In the genomic region with DNA sequence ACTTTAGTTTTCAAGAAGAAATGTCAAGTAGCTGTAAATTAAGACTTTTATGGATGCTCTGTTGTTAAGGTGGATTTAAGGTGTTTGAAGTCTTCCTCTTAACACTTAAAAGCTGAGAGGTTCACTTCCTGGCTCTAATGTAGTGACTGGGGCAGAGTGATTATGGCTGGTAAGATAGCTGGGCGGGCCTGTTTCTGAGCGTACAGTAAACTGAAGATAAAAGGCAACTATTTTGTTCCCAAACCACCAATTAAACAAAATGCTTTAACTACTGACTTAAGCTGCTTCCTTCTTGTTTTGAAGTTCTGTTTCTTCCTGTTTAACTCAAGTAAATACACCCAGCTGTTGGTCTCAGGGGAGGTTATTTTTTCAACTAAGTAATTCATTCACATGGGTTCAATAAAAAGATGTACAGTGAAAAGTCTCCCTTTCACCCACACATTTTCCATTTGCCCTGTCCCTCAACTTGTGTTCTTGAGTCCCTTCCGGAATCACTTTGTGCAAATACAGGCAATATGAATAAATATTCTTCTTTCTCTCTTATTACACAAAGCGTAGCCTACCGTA, we compare ENCODE assay signal across 24 cellular contexts. TPM values are rescaled to one million over a fixed set of nuclear protein-coding genes. Genes with fewer than 3 reads are reported as not detected.
DNase-seq lines count a peak whose midpoint lies in the region; ATAC-seq, FAIRE-seq and TF ChIP-seq lines count a peak whose summit lies in the region.
"Had no signal": no experiment of that assay in that cellular context is flagged by ENCODE, and none has a peak within 500 bp of the region (broad histone marks: within the 10 kb centered on the region; RNA-seq: fewer than 3 reads in every experiment).

No MANE protein-coding gene starts in this region.

- no peak for TF ChIP-seq CTCF in left ventricle myocardium inferior (IDR thresholded peaks at IDR 0.05; ENCODE audit: borderline replicate concordance)
- TF ChIP-seq CTCF in heart right ventricle (IDR thresholded peaks at IDR 0.05), result no peak
- TF ChIP-seq CTCF in GM12878 (IDR thresholded peaks at IDR 0.05 in 2 of 3, conservative IDR thresholded peaks at IDR 0.05 in 1 of 3; ENCODE audit: control insufficient read depth in 2 of 3, extremely low read depth in 1 of 3, insufficient read depth in 1 of 3, low read depth in 3 of 3, low read length in 3 of 3), result no peak
- no peak for TF ChIP-seq CTCF in uterus (IDR thresholded peaks at IDR 0.05)

- H3K9me3 ChIP-seq in left ventricle myocardium inferior (replicated peaks) (no peaks in the 10 kb centered on the region), heart right ventricle (no peaks in the 10 kb centered on the region), GM12878 (replicated peaks; ENCODE audit: control insufficient read depth, insufficient read depth, low read length) (no peaks in the 10 kb centered on the region), uterus (no peaks in the 10 kb centered on the region), SJCRH30 (replicated peaks) (no peaks in the 10 kb centered on the region)
- H3K9me3 ChIP-seq: psoas muscle had no signal

- H3K79me2 ChIP-seq in GM12878 (ENCODE audit: control insufficient read depth, insufficient read depth, low read length), result no peaks in the 10 kb centered on the region
- no peaks in the 10 kb centered on the region for H3K79me2 ChIP-seq in mesendoderm (ENCODE audit: control insufficient read depth, insufficient read depth, low read length)

- H4K20me1 ChIP-seq in GM12878 (ENCODE audit: control insufficient read depth, insufficient read depth), result no peaks in the 10 kb centered on the region

- TF ChIP-seq POLR2A in GM12878 (IDR thresholded peaks at IDR 0.05; ENCODE audit: low read depth, low read length) (no peak), uterus (IDR thresholded peaks at IDR 0.05) (no peak)

- H3K27me3 ChIP-seq in left ventricle myocardium inferior (ENCODE audit: low read depth), result no peaks in the 10 kb centered on the region
- H3K27me3 ChIP-seq in heart right ventricle, result no peaks in the 10 kb centered on the region
- H3K27me3 ChIP-seq in GM12878 (replicated peaks in 1 of 2; ENCODE audit: control insufficient read depth in 2 of 2, insufficient read depth in 2 of 2, low read length in 1 of 2), result no peaks in the 10 kb centered on the region
- no peaks in the 10 kb centered on the region for H3K27me3 ChIP-seq in mesendoderm (ENCODE audit: insufficient read depth, low read length, poor library complexity)
- no peaks in the 10 kb centered on the region for H3K27me3 ChIP-seq in uterus
- H3K27me3 ChIP-seq in SJCRH30, result no peaks in the 10 kb centered on the region

- POLR2A ChIA-PET in GM12878 (lab: Charles Lee), result no interaction called here

- H3K4me3 ChIP-seq in left ventricle myocardium inferior (no peak overlapping the region), heart right ventricle (no peak overlapping the region), GM12878 (no peak overlapping the region), mesendoderm (ENCODE audit: low read length) (no peak overlapping the region), uterus (no peak overlapping the region), SJCRH30 (no peak overlapping the region)
- H3K4me3 ChIP-seq: psoas muscle, skin epidermis had no signal

- no peak overlapping the region for H2BK15ac ChIP-seq in mesendoderm (replicated peaks; ENCODE audit: low read depth)

- DNase-seq in left ventricle myocardium inferior (no peak), heart right ventricle (no peak), GM12878 (ENCODE audit: low read depth, low spot score) (no peak), mesendoderm (peak; percentile 25), uterus (no peak), cerebellar nuclear complex (lab: John Stamatoyannopoulos, UW) (no peak), SJCRH30 (no peak)
- no peak for DNase-seq in stimulated activated naive CD8-positive, alpha-beta T cell treated with anti-CD3 and anti-CD28 coated beads, Interleukin-15, Interleukin-2, amounts not matched to agents 100 U/mL and 50 U/mL, for 24 hours
- DNase-seq: effector memory CD8-positive, alpha-beta T cell; head of caudate nucleus; mammary epithelial cell; NCI-H146; NCI-H2171 treated with DMSO at 0.1 percent for 48 hours; psoas muscle; stimulated activated CD4-positive, alpha-beta T cell treated with anti-CD3 and anti-CD28 coated beads, Interleukin-4, amount 100 ng/mL, for 24 hours had no signal

- H2AK5ac ChIP-seq in mesendoderm (ENCODE audit: low read length), result no peak overlapping the region

- no peak overlapping the region for H4K5ac ChIP-seq in mesendoderm (ENCODE audit: low read length)

- CTCF ChIA-PET in GM12878 (lab: Yijun Ruan, JAX), result no interaction called here

- peaks cover 32% of the 10 kb centered on the region for H3K4me1 ChIP-seq in left ventricle myocardium inferior
- peaks cover 0 to 28% (median 17%) of the 10 kb centered on the region in 9 donors for H3K4me1 ChIP-seq in heart right ventricle
- H3K4me1 ChIP-seq in GM12878 (ENCODE audit: control insufficient read depth, insufficient read depth, low read length), result peaks cover 4% of the 10 kb centered on the region; the same call in 1 of the 2 replicates
- no peaks in the 10 kb centered on the region for H3K4me1 ChIP-seq in mesendoderm (ENCODE audit: control insufficient read depth, low read depth, low read length)
- peaks cover 0 to 4% of the 10 kb centered on the region in 2 donors for H3K4me1 ChIP-seq in uterus
- H3K4me1 ChIP-seq in SJCRH30, result peaks cover 35% of the 10 kb centered on the region
- H3K4me1 ChIP-seq: psoas muscle had no signal

- no peak for TF ChIP-seq EP300 in GM12878 (IDR thresholded peaks at IDR 0.05; ENCODE audit: borderline replicate concordance in 1 of 2, control insufficient read depth in 1 of 2, low read depth in 2 of 2, low read length in 2 of 2)

- no peak for ATAC-seq in heart right ventricle
- ATAC-seq in GM12878, result 0 out of 3 replicates have a peak, but pooled peaks have one; percentile 34
- no peak for ATAC-seq in stimulated activated naive CD8-positive, alpha-beta T cell treated with anti-CD3 and anti-CD28 coated beads, Interleukin-15, Interleukin-2, amounts not matched to agents 100 U/mL and 50 U/mL, for 24 hours
- ATAC-seq: activated CD4-positive, CD25-positive, alpha-beta regulatory T cell treated with anti-CD3 and anti-CD28 coated beads, Interleukin-2, amount 50 U/mL, for 24 hours; activated naive CD4-positive, alpha-beta T cell treated with anti-CD3 and anti-CD28 coated beads, Interleukin-2, amount 50 U/mL, for 72 hours; effector memory CD8-positive, alpha-beta T cell; Panc1; psoas muscle had no signal

- H3K9ac ChIP-seq in GM12878 (ENCODE audit: control insufficient read depth, insufficient read depth, low read length) (no peak overlapping the region), mesendoderm (ENCODE audit: low read length) (no peak overlapping the region)

- H3K36me3 ChIP-seq in left ventricle myocardium inferior (no peaks in the 10 kb centered on the region), heart right ventricle (no peaks in the 10 kb centered on the region), GM12878 (ENCODE audit: control insufficient read depth in 2 of 2, insufficient read depth in 2 of 2, low read length in 1 of 2) (no peaks in the 10 kb centered on the region), mesendoderm (ENCODE audit: control insufficient read depth, insufficient read depth, low read length) (no peaks in the 10 kb centered on the region), uterus (no peaks in the 10 kb centered on the region), SJCRH30 (no peaks in the 10 kb centered on the region)

- H3K56ac ChIP-seq in mesendoderm (ENCODE audit: low read length), result no peak overlapping the region

- no peak overlapping the region for H3K4me2 ChIP-seq in GM12878 (ENCODE audit: control insufficient read depth, insufficient read depth)
- H3K4me2 ChIP-seq in mesendoderm (ENCODE audit: low read length), result no peak overlapping the region

- intact Hi-C loops in left ventricle myocardium inferior (cut with micrococcal nuclease) (no loop called here), heart right ventricle (cut with DNase I) (no loop called here), GM12878 (cut with micrococcal nuclease; ENCODE audit: unreplicated experiment) (no loop called here), uterus (cut with DNase I; ENCODE audit: low total_unique reads) (no loop called here)

- FAIRE-seq in GM12878 (lab: Jason Lieb, UNC), result no peak
- FAIRE-seq: astrocyte had no signal

- in situ Hi-C loops in GM12878 (cut with MboI), result no loop called here

- 78% methylated on average over 5 of the region's 5 CpGs for WGBS in heart right ventricle, 2 donors
- 75% methylated on average over 5 of the region's 5 CpGs for WGBS in GM12878 (ENCODE audit: insufficient coverage, insufficient replicate concordance, low lambda C conversion rate, missing lambda C conversion rate)
- WGBS in mesendoderm (ENCODE audit: extremely low coverage, insufficient coverage, low lambda C conversion rate), result no CpG with 5 or more reads among the region's 5 CpGs

- no peak overlapping the region for H4K8ac ChIP-seq in mesendoderm (ENCODE audit: low read depth, low read length)

- no peak overlapping the region for H2AFZ ChIP-seq in GM12878 (ENCODE audit: control insufficient read depth, low read depth, low read length)

- no peak overlapping the region for H2BK120ac ChIP-seq in mesendoderm (ENCODE audit: low read depth, low read length)

- SMC1A ChIA-PET in GM12878 (lab: Charles Lee; ENCODE audit: uncharacterized antibody, unreplicated experiment), result interaction anchor here (0.6 kb wide), 1 partner anchor 12 kb away, joined by 3 read pairs; no protein-coding TSS in a partner anchor

- no TSS peak for BruUV-seq in GM12878 (replicated peaks; lab: Mats Ljungman, UMichigan)

- RAD21 ChIA-PET in GM12878 (lab: Charles Lee; ENCODE audit: unreplicated experiment), result no interaction called here

- no peaks in the 10 kb centered on the region for H3K79me1 ChIP-seq in mesendoderm (ENCODE audit: low read length)

- H3K18ac ChIP-seq in mesendoderm (ENCODE audit: low read length), result no peak overlapping the region

- no peak overlapping the region for H3K23ac ChIP-seq in mesendoderm (ENCODE audit: low read length)

- H2BK5ac ChIP-seq in mesendoderm (ENCODE audit: low read length), result no peak overlapping the region

- no peak overlapping the region for H3K4ac ChIP-seq in mesendoderm (ENCODE audit: low read depth, low read length)

- TF ChIP-seq RAD21 in GM12878 (IDR thresholded peaks at IDR 0.05; ENCODE audit: insufficient read depth, low read depth, low read length), result no peak

- peak overlapping the region; percentile 27 for H3K27ac ChIP-seq in left ventricle myocardium inferior (replicated peaks)
- H3K27ac ChIP-seq in heart right ventricle, result peak overlapping the region in 2 of 10 donors; percentile 6
- H3K27ac ChIP-seq in GM12878 (ENCODE audit: control insufficient read depth, insufficient read depth), result no peak overlapping the region
- no peak overlapping the region for H3K27ac ChIP-seq in mesendoderm (ENCODE audit: low read depth, low read length)
- H3K27ac ChIP-seq in uterus, result peak overlapping the region; percentile 17 to 40
- H3K27ac ChIP-seq in SJCRH30, result no peak overlapping the region
- H3K27ac ChIP-seq: psoas muscle had no signal

RNA-seq across cellular contexts. Expression of a gene that starts 19.3 kb away (rescaled TPM):
- total RNA-seq in left ventricle myocardium inferior (not detected), heart right ventricle (under 1 TPM in 1 of 10 donors, not detected in 9; 0.09 TPM), GM12878 (2014; rRNA removed) (not detected in 2 replicates), GM12878 (2014; rRNA removed; fragmentation: Illumina TruSeq; extraction: Trizol) (not detected in 2 replicates), GM12878 (2021) (not detected in 2 replicates), uterus (10 to 100 TPM in 1 of 4 donors, 1 to 10 TPM in 1, not detected in 2; 2.5 to 22.6 TPM)
- polyA plus RNA-seq in heart right ventricle (under 1 TPM in 1 of 2 donors, not detected in 1; 0.01 TPM), GM12878 (2011; rRNA removed) (0.03 TPM in 1 of 2 replicates, not detected in the other), GM12878 (2014; fragmentation: Illumina TruSeq; extraction: Trizol) (not detected in 2 replicates), GM12878 (2014; fragmentation: Nextera tagmentation; extraction: Ambion mirVana) (not detected), GM12878 (2014; rRNA removed) (not detected in 2 replicates), GM12878 (2016; fragmentation: Nextera tagmentation; extraction: Ambion mirVana) (not detected)
- not detected in 2 replicates for total RNA-seq in GM12878 (2013; cell fraction: nucleolus; rRNA removed)
- not detected for polyA plus RNA-seq in GM12878 (2011; ENCODE audit: low read depth)
- 0.03 TPM in 1 of 2 replicates, not detected in the other for polyA plus RNA-seq in GM12878 (2011; cell fraction: cytosol; rRNA removed)
- polyA plus RNA-seq in GM12878 (2011; cell fraction: nucleus; rRNA removed), result 0.07 TPM in 1 of 2 replicates, not detected in the other
- not detected in 2 replicates for polyA plus RNA-seq in GM12878 (2012)
- polyA minus RNA-seq in GM12878 (2011; rRNA and poly(A)+ RNA removed), result not detected in 2 replicates
- not detected in 2 replicates for polyA minus RNA-seq in GM12878 (2011; cell fraction: cytosol; rRNA and poly(A)+ RNA removed)
- not detected in 2 replicates for polyA minus RNA-seq in GM12878 (2011; cell fraction: nucleus; rRNA and poly(A)+ RNA removed)
- 0.65 TPM for polyA plus RNA-seq in mesendoderm (2013, experiment 1 of 2)
- polyA plus RNA-seq in mesendoderm (2013, experiment 2 of 2), result 0.63 TPM
- total RNA-seq in SJCRH30 (2014; rRNA removed; shearing (Covaris generic)), result not detected in 2 replicates
- total RNA-seq: activated CD8-positive, alpha-beta memory T cell treated with anti-CD3 and anti-CD28 coated beads for 36 hours; HT1080; psoas muscle had no signal
- polyA plus RNA-seq: CD14-positive monocyte, neural cell, psoas muscle had no signal

Comparison
In these comparisons a context has a peak if more than half of its experiments do, and no peak if none do; other contexts are left out.
1. H3K27ac ChIP-seq: peak in left ventricle myocardium inferior (single experiment) and uterus (2 of 2); none in GM12878 (single experiment), mesendoderm (single experiment) and SJCRH30 (single experiment).